In genomic region chr11:68569357-68569756, GRCh38 we compare ENCODE assay signal across 1 cellular context.
TF ChIP-seq lines count a peak whose summit lies in the region.

No MANE protein-coding gene starts in this region.

TF ChIP-seq in SK-N-SH, 30 proteins besides CTCF, POLR2A, EP300 and RAD21 (continued from another document):
- no peak for TF ChIP-seq USF1 (IDR thresholded peaks at IDR 0.05; ENCODE audit: borderline replicate concordance, low read depth)
- no peak for TF ChIP-seq JUND (IDR thresholded peaks at IDR 0.05)
- TF ChIP-seq GATA2 (CRISPR knock-in tag; IDR thresholded peaks at IDR 0.05) = no peak
